Comparison of ENCODE assay signal across 1 cellular context in the genomic region with DNA sequence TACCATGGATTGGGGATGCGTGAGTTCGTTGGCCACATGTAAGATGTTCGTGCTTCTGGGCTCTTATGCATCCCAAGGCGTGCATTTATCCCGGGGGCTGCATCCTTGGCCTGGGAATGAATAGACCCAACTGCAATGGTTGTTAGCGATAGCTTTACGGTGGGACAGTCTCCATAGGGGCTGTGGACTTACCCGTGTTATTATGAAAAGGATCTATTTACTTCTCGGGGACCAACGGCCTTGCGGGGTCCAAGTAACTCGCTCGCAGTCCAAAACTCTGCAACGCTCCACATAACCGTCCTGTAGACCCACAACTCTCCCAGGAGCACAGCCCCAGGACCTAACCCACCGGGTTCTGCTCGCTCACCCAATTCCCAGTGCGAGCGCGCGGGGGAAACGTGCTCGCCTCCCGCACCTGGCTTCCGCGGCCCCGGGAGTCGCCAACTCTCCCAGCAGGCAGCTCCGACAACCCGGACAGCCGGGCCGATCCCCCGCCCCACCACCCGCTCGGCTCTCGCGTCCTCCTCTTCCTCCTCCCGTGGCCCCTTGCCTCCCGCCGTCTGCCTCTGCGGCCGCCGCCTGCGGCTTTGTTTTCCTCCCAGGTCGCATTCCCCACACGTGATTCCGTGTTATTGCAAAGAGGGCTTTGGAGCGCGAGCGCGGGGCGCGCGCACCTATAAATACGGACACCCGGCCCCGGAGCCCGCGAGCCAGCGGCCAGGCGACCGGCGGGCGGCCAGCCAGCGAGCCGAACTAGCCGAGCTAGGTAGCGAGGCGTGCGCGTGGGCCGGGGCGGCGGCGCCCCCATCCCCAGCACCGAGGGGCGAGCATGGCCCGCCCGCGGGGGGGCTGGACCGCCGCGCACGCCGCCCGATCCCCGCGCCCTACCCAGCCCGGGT.
A peak's percentile ranks its signal among the peaks of the same experiment; 100 is the strongest.
TF ChIP-seq lines count a peak whose summit lies in the region.

A gene with protein sequence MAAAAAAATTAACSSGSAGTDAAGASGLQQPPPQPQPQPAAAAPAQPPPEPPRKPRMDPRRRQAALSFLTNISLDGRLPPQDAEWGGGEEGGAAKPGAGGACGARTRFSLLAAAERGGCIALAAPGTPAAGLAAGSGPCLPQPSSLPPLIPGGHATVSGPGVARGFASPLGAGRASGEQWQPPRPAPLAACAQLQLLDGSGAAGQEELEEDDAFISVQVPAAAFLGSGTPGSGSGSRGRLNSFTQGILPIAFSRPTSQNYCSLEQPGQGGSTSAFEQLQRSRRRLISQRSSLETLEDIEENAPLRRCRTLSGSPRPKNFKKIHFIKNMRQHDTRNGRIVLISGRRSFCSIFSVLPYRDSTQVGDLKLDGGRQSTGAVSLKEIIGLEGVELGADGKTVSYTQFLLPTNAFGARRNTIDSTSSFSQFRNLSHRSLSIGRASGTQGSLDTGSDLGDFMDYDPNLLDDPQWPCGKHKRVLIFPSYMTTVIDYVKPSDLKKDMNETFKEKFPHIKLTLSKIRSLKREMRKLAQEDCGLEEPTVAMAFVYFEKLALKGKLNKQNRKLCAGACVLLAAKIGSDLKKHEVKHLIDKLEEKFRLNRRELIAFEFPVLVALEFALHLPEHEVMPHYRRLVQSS (plus strand): TSS at position 706 of the 899 bp plus-strand sequence. CDS start 278 bp downstream, outside the sequence.

TF ChIP-seq in HepG2, 621 proteins besides CTCF, POLR2A, EP300 and RAD21 (continued from another document and continues in another):
- TF ChIP-seq, protein P1, sequence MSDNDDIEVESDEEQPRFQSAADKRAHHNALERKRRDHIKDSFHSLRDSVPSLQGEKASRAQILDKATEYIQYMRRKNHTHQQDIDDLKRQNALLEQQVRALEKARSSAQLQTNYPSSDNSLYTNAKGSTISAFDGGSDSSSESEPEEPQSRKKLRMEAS (IDR thresholded peaks at IDR 0.05): peak; percentile 86
- TF ChIP-seq, protein P2, sequence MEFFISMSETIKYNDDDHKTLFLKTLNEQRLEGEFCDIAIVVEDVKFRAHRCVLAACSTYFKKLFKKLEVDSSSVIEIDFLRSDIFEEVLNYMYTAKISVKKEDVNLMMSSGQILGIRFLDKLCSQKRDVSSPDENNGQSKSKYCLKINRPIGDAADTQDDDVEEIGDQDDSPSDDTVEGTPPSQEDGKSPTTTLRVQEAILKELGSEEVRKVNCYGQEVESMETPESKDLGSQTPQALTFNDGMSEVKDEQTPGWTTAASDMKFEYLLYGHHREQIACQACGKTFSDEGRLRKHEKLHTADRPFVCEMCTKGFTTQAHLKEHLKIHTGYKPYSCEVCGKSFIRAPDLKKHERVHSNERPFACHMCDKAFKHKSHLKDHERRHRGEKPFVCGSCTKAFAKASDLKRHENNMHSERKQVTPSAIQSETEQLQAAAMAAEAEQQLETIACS (CRISPR knock-in tag; IDR thresholded peaks at IDR 0.05): peak; percentile 81
- TF ChIP-seq ELF3 (CRISPR knock-in tag; IDR thresholded peaks at IDR 0.05): 0 out of 2 replicates have a peak, but pooled peaks have one; percentile 19
- TF ChIP-seq GZF1 (CRISPR knock-in tag; IDR thresholded peaks at IDR 0.05): no peak
- TF ChIP-seq AGO2 (optimal IDR thresholded peaks at IDR 0.05; ENCODE audit: low read depth, low read length): peak; percentile 87
- TF ChIP-seq, protein P3, sequence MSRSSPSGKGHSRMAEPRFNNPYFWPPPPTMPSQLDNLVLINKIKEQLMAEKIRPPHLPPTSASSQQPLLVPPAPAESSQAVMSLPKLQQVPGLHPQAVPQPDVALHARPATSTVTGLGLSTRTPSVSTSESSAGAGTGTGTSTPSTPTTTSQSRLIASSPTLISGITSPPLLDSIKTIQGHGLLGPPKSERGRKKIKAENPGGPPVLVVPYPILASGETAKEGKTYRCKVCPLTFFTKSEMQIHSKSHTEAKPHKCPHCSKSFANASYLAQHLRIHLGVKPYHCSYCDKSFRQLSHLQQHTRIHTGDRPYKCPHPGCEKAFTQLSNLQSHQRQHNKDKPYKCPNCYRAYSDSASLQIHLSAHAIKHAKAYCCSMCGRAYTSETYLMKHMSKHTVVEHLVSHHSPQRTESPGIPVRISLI (CRISPR knock-in tag; IDR thresholded peaks at IDR 0.05; ENCODE audit: borderline replicate concordance): no peak
- TF ChIP-seq, protein P4, sequence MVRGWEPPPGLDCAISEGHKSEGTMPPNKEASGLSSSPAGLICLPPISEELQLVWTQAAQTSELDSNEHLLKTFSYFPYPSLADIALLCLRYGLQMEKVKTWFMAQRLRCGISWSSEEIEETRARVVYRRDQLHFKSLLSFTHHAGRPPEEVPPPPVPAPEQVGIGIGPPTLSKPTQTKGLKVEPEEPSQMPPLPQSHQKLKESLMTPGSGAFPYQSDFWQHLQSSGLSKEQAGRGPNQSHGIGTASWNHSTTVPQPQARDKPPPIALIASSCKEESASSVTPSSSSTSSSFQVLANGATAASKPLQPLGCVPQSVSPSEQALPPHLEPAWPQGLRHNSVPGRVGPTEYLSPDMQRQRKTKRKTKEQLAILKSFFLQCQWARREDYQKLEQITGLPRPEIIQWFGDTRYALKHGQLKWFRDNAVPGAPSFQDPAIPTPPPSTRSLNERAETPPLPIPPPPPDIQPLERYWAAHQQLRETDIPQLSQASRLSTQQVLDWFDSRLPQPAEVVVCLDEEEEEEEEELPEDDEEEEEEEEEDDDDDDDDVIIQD (CRISPR knock-in tag; IDR thresholded peaks at IDR 0.05; ENCODE audit: low read depth): no peak
- TF ChIP-seq ZNF615 (CRISPR knock-in tag; IDR thresholded peaks at IDR 0.05; ENCODE audit: borderline replicate concordance): no peak
- TF ChIP-seq NFE2L2 (IDR thresholded peaks at IDR 0.05; ENCODE audit: low read length): no peak
- no peak for TF ChIP-seq ZNF530 (CRISPR knock-in tag; IDR thresholded peaks at IDR 0.05; ENCODE audit: low read depth)
- no peak for TF ChIP-seq NBN (conservative IDR thresholded peaks at IDR 0.05)
- TF ChIP-seq RFX1 (IDR thresholded peaks at IDR 0.05): no peak
- no peak; the same call in 1 of the 2 replicates for TF ChIP-seq TMF1 (CRISPR knock-in tag; IDR thresholded peaks at IDR 0.05; ENCODE audit: low read depth)
- no peak for TF ChIP-seq NFE2 (CRISPR knock-in tag; IDR thresholded peaks at IDR 0.05)
- TF ChIP-seq, protein P5, sequence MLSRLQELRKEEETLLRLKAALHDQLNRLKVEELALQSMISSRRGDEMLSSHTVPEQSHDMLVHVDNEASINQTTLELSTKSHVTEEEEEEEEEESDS (CRISPR knock-in tag; IDR thresholded peaks at IDR 0.05; ENCODE audit: borderline replicate concordance): no peak
- no peak for TF ChIP-seq MED13 (CRISPR knock-in tag; IDR thresholded peaks at IDR 0.05)
- TF ChIP-seq ETV6 (CRISPR knock-in tag; conservative IDR thresholded peaks at IDR 0.05): no peak
- no peak for TF ChIP-seq NR2F1 (CRISPR knock-in tag; IDR thresholded peaks at IDR 0.05)
- TF ChIP-seq HNRNPUL1 (IDR thresholded peaks at IDR 0.05; ENCODE audit: low read depth, low read length): no peak
- TF ChIP-seq ZFAT (CRISPR knock-in tag; conservative IDR thresholded peaks at IDR 0.05): no peak
- TF ChIP-seq SALL2 (CRISPR knock-in tag; IDR thresholded peaks at IDR 0.05): no peak; the same call in 1 of the 2 replicates
- TF ChIP-seq HNRNPK (IDR thresholded peaks at IDR 0.05; ENCODE audit: low read depth, low read length, poor library complexity, severe bottlenecking): no peak
- TF ChIP-seq ZNF577 (CRISPR knock-in tag; IDR thresholded peaks at IDR 0.05; ENCODE audit: borderline replicate concordance, low read depth): no peak
- TF ChIP-seq ZNF296 (CRISPR knock-in tag; conservative IDR thresholded peaks at IDR 0.05): peak; percentile 56; the same call in 1 of the 2 replicates
- TF ChIP-seq TBP (CRISPR knock-in tag; IDR thresholded peaks at IDR 0.05): no peak
- no peak for TF ChIP-seq PHF5A (CRISPR knock-in tag; IDR thresholded peaks at IDR 0.05; ENCODE audit: low read depth, unreplicated experiment)
- TF ChIP-seq, protein P6, sequence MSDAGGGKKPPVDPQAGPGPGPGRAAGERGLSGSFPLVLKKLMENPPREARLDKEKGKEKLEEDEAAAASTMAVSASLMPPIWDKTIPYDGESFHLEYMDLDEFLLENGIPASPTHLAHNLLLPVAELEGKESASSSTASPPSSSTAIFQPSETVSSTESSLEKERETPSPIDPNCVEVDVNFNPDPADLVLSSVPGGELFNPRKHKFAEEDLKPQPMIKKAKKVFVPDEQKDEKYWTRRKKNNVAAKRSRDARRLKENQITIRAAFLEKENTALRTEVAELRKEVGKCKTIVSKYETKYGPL (CRISPR knock-in tag; IDR thresholded peaks at IDR 0.05): peak; percentile 61; the same call in 1 of the 2 replicates
- TF ChIP-seq, protein P7, sequence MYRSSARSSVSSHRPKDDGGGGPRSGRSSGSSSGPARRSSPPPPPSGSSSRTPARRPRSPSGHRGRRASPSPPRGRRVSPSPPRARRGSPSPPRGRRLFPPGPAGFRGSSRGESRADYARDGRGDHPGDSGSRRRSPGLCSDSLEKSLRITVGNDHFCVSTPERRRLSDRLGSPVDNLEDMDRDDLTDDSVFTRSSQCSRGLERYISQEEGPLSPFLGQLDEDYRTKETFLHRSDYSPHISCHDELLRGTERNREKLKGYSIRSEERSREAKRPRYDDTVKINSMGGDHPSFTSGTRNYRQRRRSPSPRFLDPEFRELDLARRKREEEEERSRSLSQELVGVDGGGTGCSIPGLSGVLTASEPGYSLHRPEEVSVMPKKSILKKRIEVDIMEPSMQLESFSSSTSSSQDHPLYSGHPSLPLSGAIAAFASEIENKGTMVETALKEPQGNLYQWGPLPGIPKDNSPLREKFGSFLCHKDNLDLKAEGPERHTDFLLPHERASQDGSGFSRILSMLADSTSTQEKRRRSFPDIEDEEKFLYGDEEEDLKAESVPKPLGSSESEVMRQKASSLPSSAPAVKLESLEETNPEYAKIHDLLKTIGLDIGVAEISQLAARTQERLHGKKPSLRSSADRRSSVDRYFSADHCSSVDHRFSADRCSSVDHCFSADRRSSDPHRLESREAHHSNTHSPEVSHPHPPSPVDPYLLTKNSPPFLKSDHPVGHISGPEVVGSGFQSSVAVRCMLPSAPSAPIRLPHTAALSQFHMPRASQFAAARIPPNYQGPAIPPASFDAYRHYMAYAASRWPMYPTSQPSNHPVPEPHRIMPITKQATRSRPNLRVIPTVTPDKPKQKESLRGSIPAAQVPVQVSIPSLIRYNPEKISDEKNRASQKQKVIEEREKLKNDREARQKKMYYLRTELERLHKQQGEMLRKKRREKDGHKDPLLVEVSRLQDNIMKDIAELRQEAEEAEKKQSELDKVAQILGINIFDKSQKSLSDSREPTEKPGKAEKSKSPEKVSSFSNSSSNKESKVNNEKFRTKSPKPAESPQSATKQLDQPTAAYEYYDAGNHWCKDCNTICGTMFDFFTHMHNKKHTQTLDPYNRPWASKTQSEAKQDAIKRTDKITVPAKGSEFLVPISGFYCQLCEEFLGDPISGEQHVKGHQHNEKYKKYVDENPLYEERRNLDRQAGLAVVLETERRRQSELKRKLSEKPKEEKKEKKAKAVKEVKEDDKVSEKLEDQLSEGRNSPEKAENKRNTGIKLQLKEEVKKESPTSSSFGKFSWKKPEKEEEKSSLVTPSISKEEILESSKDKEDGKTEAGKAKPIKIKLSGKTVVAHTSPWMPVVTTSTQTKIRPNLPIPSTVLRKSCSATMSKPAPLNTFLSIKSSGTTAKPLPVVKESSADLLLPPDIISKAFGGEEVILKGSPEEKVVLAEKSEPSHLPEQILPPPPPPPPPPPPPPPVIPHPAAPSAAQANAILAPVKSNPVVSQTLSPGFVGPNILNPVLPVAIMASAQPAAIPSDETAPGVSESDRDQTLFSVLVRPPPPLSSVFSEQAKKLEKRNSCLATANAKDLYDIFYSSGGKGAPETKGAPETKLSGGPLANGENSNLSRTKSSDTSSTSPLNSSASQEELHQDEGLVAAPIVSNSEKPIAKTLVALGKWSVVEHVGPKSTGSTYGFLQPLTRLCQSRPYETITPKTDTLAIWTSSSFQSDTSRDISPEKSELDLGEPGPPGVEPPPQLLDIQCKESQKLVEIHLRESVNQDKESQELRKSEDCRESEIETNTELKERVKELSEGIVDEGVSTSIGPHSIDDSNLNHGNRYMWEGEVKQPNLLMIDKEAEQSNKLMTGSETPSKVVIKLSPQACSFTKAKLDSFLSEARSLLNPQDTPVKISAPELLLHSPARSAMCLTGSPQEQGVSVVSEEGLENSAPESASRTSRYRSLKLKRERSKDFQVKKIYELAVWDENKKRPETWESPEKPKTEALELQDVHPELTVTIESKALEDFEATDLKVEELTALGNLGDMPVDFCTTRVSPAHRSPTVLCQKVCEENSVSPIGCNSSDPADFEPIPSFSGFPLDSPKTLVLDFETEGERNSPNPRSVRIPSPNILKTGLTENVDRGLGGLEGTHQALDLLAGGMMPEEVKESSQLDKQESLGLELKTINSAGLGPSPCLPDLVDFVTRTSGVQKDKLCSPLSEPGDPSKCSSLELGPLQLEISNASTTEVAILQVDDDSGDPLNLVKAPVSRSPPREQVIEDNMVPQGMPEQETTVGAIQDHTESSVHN (CRISPR knock-in tag; IDR thresholded peaks at IDR 0.05): no peak
- TF ChIP-seq ZSCAN31 (CRISPR knock-in tag; IDR thresholded peaks at IDR 0.05; ENCODE audit: low read depth): no peak
- TF ChIP-seq SATB2 (CRISPR knock-in tag; IDR thresholded peaks at IDR 0.05): no peak
- no peak for TF ChIP-seq FOXP1 (IDR thresholded peaks at IDR 0.05)
- TF ChIP-seq FOXP1 (CRISPR knock-in tag; IDR thresholded peaks at IDR 0.05): 0 out of 2 replicates have a peak, but pooled peaks have one; percentile 14
- peak; percentile 80 for TF ChIP-seq KMT2A (CRISPR knock-in tag; IDR thresholded peaks at IDR 0.05)
- TF ChIP-seq, protein P8, sequence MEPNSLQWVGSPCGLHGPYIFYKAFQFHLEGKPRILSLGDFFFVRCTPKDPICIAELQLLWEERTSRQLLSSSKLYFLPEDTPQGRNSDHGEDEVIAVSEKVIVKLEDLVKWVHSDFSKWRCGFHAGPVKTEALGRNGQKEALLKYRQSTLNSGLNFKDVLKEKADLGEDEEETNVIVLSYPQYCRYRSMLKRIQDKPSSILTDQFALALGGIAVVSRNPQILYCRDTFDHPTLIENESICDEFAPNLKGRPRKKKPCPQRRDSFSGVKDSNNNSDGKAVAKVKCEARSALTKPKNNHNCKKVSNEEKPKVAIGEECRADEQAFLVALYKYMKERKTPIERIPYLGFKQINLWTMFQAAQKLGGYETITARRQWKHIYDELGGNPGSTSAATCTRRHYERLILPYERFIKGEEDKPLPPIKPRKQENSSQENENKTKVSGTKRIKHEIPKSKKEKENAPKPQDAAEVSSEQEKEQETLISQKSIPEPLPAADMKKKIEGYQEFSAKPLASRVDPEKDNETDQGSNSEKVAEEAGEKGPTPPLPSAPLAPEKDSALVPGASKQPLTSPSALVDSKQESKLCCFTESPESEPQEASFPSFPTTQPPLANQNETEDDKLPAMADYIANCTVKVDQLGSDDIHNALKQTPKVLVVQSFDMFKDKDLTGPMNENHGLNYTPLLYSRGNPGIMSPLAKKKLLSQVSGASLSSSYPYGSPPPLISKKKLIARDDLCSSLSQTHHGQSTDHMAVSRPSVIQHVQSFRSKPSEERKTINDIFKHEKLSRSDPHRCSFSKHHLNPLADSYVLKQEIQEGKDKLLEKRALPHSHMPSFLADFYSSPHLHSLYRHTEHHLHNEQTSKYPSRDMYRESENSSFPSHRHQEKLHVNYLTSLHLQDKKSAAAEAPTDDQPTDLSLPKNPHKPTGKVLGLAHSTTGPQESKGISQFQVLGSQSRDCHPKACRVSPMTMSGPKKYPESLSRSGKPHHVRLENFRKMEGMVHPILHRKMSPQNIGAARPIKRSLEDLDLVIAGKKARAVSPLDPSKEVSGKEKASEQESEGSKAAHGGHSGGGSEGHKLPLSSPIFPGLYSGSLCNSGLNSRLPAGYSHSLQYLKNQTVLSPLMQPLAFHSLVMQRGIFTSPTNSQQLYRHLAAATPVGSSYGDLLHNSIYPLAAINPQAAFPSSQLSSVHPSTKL (CRISPR knock-in tag; IDR thresholded peaks at IDR 0.05): peak; percentile 76
- TF ChIP-seq RORA (CRISPR knock-in tag; IDR thresholded peaks at IDR 0.05): no peak
- TF ChIP-seq ZNF20 (CRISPR knock-in tag; IDR thresholded peaks at IDR 0.05): no peak
- no peak for TF ChIP-seq HNF4A (CRISPR knock-in tag; IDR thresholded peaks at IDR 0.05)
- 0 out of 2 replicates have a peak, but pooled peaks have one; percentile 19 for TF ChIP-seq ZNF670 (CRISPR knock-in tag; IDR thresholded peaks at IDR 0.05; ENCODE audit: borderline replicate concordance)
- no peak for TF ChIP-seq RFX3 (CRISPR knock-in tag; IDR thresholded peaks at IDR 0.05)
- peak; percentile 86 for TF ChIP-seq BHLHE40 (IDR thresholded peaks at IDR 0.05; ENCODE audit: low read length)
